Comparison of ENCODE assay signal across 8 cellular contexts in genomic region chr12:93442411-93443340, GRCh38. TPM values are rescaled to one million over a fixed set of nuclear protein-coding genes. Genes with fewer than 3 reads are reported as not detected.
DNase-seq lines count a peak whose midpoint lies in the region; ATAC-seq lines count a peak whose summit lies in the region.

No MANE protein-coding gene starts in this region.

- POLR2A ChIA-PET in activated CD4-positive, alpha-beta memory T cell treated with anti-CD3 and anti-CD28 coated beads, Interleukin-2, amount 10 ng/mL, durations not matched to agents 7 days and 5 days (lab: Charles Lee): interaction anchor here (0.6 to 2.4 kb wide), 20 partner anchors 9 to 1297 kb away, joined by 3 to 17 read pairs (median 4); partner anchors contain the start of genes BTG1, CRADD, MRPL42 and SOCS2

- H3K4me3 ChIP-seq in skin epidermis: peak overlapping the region; percentile 67 to 100 (median 98)

- H3K9me3 Mint-ChIP-seq in T-helper 1 cell treated with Interleukin-12 subunit alpha and Interleukin-12 subunit beta and Interleukin-4 antibody, amounts not matched to agents 30 μg/mL and 1 μg/mL, for 36 hours: no peaks in the 10 kb centered on the region
- H3K9me3 Mint-ChIP-seq in activated CD4-positive, alpha-beta memory T cell treated with anti-CD3 and anti-CD28 coated beads, Interleukin-2, amount 10 ng/mL, durations not matched to agents 7 days and 5 days: no peaks in the 10 kb centered on the region

- intact Hi-C loops in left ventricle myocardium superior (cut with micrococcal nuclease): no loop called here

- DNase-seq in T-helper 1 cell (no peak), left ventricle myocardium superior (no peak), T1000 (lab: John Stamatoyannopoulos, UW) (no peak)
- DNase-seq in activated CD4-positive, alpha-beta memory T cell treated with anti-CD3 and anti-CD28 coated beads, Interleukin-2, amount 10 ng/mL, durations not matched to agents 7 days and 5 days: no peak

- CTCF ChIA-PET in activated CD4-positive, alpha-beta memory T cell treated with anti-CD3 and anti-CD28 coated beads, Interleukin-2, amount 10 ng/mL, durations not matched to agents 7 days and 5 days (lab: Charles Lee): interaction anchor here (1.1 to 2.8 kb wide), 6 partner anchors 20 to 658 kb away, joined by 3 to 11 read pairs (median 4); partner anchors contain the start of gene MRPL42

- H3K36me3 Mint-ChIP-seq in T-helper 1 cell treated with Interleukin-12 subunit alpha and Interleukin-12 subunit beta and Interleukin-4 antibody, amounts not matched to agents 30 μg/mL and 1 μg/mL, for 36 hours (ENCODE audit: low read depth): peaks cover 18% of the 10 kb centered on the region
- peaks cover 10% of the 10 kb centered on the region for H3K36me3 Mint-ChIP-seq in activated CD4-positive, alpha-beta memory T cell treated with anti-CD3 and anti-CD28 coated beads, Interleukin-2, amount 10 ng/mL, durations not matched to agents 7 days and 5 days (ENCODE audit: low read depth)

- no peaks in the 10 kb centered on the region for H3K27me3 Mint-ChIP-seq in T-helper 1 cell treated with Interleukin-12 subunit alpha and Interleukin-12 subunit beta and Interleukin-4 antibody, amounts not matched to agents 30 μg/mL and 1 μg/mL, for 36 hours (ENCODE audit: low read depth)
- H3K27me3 Mint-ChIP-seq in activated CD4-positive, alpha-beta memory T cell treated with anti-CD3 and anti-CD28 coated beads, Interleukin-2, amount 10 ng/mL, durations not matched to agents 7 days and 5 days: no peaks in the 10 kb centered on the region

- peak; percentile 0 for ATAC-seq in left ventricle myocardium superior
- ATAC-seq in GM21825 (IDR thresholded peaks at IDR 0.05; ENCODE audit: unreplicated experiment): no peak
- ATAC-seq in GM19324 (IDR thresholded peaks at IDR 0.05; ENCODE audit: low FRiP score, unreplicated experiment): no peak

- peaks cover 44% of the 10 kb centered on the region for H3K4me1 Mint-ChIP-seq in T-helper 1 cell treated with Interleukin-12 subunit alpha and Interleukin-12 subunit beta and Interleukin-4 antibody, amounts not matched to agents 30 μg/mL and 1 μg/mL, for 36 hours (ENCODE audit: low read depth)
- H3K4me1 Mint-ChIP-seq in activated CD4-positive, alpha-beta memory T cell treated with anti-CD3 and anti-CD28 coated beads, Interleukin-2, amount 10 ng/mL, durations not matched to agents 7 days and 5 days: peaks cover 44% of the 10 kb centered on the region

- peak overlapping the region; percentile 83 to 99 (median 96) for H3K27ac ChIP-seq in skin epidermis

- peak overlapping the region; percentile 98 for H3K4me3 Mint-ChIP-seq in T-helper 1 cell treated with Interleukin-12 subunit alpha and Interleukin-12 subunit beta and Interleukin-4 antibody, amounts not matched to agents 30 μg/mL and 1 μg/mL, for 36 hours
- H3K4me3 Mint-ChIP-seq in activated CD4-positive, alpha-beta memory T cell treated with anti-CD3 and anti-CD28 coated beads, Interleukin-2, amount 10 ng/mL, durations not matched to agents 7 days and 5 days: peak overlapping the region; percentile 97

- peak overlapping the region; percentile 99 for H3K27ac Mint-ChIP-seq in T-helper 1 cell treated with Interleukin-12 subunit alpha and Interleukin-12 subunit beta and Interleukin-4 antibody, amounts not matched to agents 30 μg/mL and 1 μg/mL, for 36 hours
- peak overlapping the region; percentile 95 for H3K27ac Mint-ChIP-seq in activated CD4-positive, alpha-beta memory T cell treated with anti-CD3 and anti-CD28 coated beads, Interleukin-2, amount 10 ng/mL, durations not matched to agents 7 days and 5 days

RNA-seq across cellular contexts. Expression of gene UBE2N, which starts 0.9 kb away (rescaled TPM):
- total RNA-seq in activated CD4-positive, alpha-beta memory T cell treated with anti-CD3 and anti-CD28 coated beads, Interleukin-2, amount 10 ng/mL, durations not matched to agents 7 days and 5 days: 100 to 1,000 TPM; 159 to 170 TPM
- 84.5 TPM for total RNA-seq in left ventricle myocardium superior

RNA-seq across cellular contexts. Expression of gene MRPL42, which starts 24.6 kb away (rescaled TPM):
- total RNA-seq in activated CD4-positive, alpha-beta memory T cell treated with anti-CD3 and anti-CD28 coated beads, Interleukin-2, amount 10 ng/mL, durations not matched to agents 7 days and 5 days: 10 to 100 TPM; 57.2 to 58.0 TPM
- total RNA-seq in left ventricle myocardium superior: 44.7 TPM
